In the genomic region with DNA sequence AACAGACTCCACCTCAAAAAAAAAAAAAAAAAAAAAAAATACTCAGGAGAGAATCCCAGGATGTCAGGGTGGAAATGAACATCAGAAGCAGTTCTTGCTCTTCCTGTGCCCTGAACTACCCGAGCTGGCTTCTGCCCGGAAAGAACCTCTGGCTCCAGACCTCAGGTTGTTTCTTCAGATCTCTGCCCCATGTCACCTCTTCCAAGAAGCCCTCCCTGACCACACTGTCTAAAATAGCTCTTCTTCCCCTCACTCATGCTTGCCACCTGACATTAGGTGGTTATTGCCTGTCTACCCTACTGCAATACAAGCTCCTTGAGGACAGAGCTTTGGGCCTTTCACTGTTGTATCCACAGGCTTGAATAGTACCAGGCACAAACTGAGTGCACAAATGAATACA, we compare ENCODE assay signal across 1 cellular context.
TF ChIP-seq lines count a peak whose summit lies in the region.

No MANE protein-coding gene starts in this region.

TF ChIP-seq in GM23338, 12 proteins besides CTCF, POLR2A, EP300 and RAD21:
- TF ChIP-seq EZH2 (IDR thresholded peaks at IDR 0.05; ENCODE audit: low read depth, unreplicated experiment) (no peak), NANOG (IDR thresholded peaks at IDR 0.05; ENCODE audit: borderline replicate concordance) (no peak), POLR2AphosphoS5 (IDR thresholded peaks at IDR 0.05; ENCODE audit: low read depth) (no peak), EZH2phosphoT487 (IDR thresholded peaks at IDR 0.05; ENCODE audit: unreplicated experiment) (no peak), STAT1 (IDR thresholded peaks at IDR 0.05; ENCODE audit: unreplicated experiment) (no peak), ZNF114 (CRISPR knock-in tag; IDR thresholded peaks at IDR 0.05) (no peak), ZNF331 (CRISPR knock-in tag; IDR thresholded peaks at IDR 0.05; ENCODE audit: low read depth) (no peak), CREB1 (CRISPR knock-in tag; IDR thresholded peaks at IDR 0.05; ENCODE audit: low read depth) (no peak), JUNB (IDR thresholded peaks at IDR 0.05; ENCODE audit: unreplicated experiment) (no peak)
- TF ChIP-seq, protein P1, sequence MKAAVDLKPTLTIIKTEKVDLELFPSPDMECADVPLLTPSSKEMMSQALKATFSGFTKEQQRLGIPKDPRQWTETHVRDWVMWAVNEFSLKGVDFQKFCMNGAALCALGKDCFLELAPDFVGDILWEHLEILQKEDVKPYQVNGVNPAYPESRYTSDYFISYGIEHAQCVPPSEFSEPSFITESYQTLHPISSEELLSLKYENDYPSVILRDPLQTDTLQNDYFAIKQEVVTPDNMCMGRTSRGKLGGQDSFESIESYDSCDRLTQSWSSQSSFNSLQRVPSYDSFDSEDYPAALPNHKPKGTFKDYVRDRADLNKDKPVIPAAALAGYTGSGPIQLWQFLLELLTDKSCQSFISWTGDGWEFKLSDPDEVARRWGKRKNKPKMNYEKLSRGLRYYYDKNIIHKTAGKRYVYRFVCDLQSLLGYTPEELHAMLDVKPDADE (IDR thresholded peaks at IDR 0.05): no peak
- TF ChIP-seq, protein P2, sequence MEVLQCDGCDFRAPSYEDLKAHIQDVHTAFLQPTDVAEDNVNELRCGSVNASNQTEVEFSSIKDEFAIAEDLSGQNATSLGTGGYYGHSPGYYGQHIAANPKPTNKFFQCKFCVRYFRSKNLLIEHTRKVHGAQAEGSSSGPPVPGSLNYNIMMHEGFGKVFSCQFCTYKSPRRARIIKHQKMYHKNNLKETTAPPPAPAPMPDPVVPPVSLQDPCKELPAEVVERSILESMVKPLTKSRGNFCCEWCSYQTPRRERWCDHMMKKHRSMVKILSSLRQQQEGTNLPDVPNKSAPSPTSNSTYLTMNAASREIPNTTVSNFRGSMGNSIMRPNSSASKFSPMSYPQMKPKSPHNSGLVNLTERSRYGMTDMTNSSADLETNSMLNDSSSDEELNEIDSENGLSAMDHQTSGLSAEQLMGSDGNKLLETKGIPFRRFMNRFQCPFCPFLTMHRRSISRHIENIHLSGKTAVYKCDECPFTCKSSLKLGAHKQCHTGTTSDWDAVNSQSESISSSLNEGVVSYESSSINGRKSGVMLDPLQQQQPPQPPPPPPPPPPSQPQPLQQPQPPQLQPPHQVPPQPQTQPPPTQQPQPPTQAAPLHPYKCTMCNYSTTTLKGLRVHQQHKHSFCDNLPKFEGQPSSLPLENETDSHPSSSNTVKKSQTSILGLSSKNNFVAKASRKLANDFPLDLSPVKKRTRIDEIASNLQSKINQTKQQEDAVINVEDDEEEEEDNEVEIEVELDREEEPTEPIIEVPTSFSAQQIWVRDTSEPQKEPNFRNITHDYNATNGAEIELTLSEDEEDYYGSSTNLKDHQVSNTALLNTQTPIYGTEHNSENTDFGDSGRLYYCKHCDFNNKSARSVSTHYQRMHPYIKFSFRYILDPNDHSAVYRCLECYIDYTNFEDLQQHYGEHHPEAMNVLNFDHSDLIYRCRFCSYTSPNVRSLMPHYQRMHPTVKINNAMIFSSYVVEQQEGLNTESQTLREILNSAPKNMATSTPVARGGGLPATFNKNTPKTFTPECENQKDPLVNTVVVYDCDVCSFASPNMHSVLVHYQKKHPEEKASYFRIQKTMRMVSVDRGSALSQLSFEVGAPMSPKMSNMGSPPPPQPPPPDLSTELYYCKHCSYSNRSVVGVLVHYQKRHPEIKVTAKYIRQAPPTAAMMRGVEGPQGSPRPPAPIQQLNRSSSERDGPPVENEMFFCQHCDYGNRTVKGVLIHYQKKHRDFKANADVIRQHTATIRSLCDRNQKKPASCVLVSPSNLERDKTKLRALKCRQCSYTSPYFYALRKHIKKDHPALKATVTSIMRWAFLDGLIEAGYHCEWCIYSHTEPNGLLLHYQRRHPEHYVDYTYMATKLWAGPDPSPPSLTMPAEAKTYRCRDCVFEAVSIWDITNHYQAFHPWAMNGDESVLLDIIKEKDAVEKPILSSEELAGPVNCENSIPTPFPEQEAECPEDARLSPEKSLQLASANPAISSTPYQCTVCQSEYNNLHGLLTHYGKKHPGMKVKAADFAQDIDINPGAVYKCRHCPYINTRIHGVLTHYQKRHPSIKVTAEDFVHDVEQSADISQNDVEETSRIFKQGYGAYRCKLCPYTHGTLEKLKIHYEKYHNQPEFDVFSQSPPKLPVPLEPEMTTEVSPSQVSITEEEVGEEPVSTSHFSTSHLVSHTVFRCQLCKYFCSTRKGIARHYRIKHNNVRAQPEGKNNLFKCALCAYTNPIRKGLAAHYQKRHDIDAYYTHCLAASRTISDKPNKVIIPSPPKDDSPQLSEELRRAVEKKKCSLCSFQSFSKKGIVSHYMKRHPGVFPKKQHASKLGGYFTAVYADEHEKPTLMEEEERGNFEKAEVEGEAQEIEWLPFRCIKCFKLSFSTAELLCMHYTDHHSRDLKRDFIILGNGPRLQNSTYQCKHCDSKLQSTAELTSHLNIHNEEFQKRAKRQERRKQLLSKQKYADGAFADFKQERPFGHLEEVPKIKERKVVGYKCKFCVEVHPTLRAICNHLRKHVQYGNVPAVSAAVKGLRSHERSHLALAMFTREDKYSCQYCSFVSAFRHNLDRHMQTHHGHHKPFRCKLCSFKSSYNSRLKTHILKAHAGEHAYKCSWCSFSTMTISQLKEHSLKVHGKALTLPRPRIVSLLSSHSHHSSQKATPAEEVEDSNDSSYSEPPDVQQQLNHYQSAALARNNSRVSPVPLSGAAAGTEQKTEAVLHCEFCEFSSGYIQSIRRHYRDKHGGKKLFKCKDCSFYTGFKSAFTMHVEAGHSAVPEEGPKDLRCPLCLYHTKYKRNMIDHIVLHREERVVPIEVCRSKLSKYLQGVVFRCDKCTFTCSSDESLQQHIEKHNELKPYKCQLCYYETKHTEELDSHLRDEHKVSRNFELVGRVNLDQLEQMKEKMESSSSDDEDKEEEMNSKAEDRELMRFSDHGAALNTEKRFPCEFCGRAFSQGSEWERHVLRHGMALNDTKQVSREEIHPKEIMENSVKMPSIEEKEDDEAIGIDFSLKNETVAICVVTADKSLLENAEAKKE (CRISPR knock-in tag; IDR thresholded peaks at IDR 0.05): no peak
- TF ChIP-seq, protein P3, sequence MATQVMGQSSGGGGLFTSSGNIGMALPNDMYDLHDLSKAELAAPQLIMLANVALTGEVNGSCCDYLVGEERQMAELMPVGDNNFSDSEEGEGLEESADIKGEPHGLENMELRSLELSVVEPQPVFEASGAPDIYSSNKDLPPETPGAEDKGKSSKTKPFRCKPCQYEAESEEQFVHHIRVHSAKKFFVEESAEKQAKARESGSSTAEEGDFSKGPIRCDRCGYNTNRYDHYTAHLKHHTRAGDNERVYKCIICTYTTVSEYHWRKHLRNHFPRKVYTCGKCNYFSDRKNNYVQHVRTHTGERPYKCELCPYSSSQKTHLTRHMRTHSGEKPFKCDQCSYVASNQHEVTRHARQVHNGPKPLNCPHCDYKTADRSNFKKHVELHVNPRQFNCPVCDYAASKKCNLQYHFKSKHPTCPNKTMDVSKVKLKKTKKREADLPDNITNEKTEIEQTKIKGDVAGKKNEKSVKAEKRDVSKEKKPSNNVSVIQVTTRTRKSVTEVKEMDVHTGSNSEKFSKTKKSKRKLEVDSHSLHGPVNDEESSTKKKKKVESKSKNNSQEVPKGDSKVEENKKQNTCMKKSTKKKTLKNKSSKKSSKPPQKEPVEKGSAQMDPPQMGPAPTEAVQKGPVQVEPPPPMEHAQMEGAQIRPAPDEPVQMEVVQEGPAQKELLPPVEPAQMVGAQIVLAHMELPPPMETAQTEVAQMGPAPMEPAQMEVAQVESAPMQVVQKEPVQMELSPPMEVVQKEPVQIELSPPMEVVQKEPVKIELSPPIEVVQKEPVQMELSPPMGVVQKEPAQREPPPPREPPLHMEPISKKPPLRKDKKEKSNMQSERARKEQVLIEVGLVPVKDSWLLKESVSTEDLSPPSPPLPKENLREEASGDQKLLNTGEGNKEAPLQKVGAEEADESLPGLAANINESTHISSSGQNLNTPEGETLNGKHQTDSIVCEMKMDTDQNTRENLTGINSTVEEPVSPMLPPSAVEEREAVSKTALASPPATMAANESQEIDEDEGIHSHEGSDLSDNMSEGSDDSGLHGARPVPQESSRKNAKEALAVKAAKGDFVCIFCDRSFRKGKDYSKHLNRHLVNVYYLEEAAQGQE (IDR thresholded peaks at IDR 0.05; ENCODE audit: unreplicated experiment): no peak
TF ChIP-seq in GM23338: peak in this region for 0.
